24 cellular contexts compared by ENCODE assay signal in the genomic region with DNA sequence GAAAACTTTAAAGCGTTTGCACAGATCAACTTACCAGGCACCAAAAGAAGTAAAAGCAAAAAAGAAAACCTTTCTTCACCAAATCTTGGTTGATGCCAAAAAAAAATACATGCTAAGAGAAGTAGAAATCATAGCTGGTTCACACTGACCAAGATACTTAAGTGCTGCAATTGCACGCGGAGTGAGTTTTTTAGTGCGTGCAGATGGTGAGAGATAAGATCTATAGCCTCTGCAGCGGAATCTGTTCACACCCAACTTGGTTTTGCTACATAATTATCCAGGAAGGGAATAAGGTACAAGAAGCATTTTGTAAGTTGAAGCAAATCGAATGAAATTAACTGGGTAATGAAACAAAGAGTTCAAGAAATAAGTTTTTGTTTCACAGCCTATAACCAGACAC. TPM values are rescaled to one million over a fixed set of nuclear protein-coding genes. Genes with fewer than 3 reads are reported as not detected.
DNase-seq lines count a peak whose midpoint lies in the region; ATAC-seq and TF ChIP-seq lines count a peak whose summit lies in the region.
"Had no signal": no experiment of that assay in that cellular context is flagged by ENCODE, and none has a peak within 500 bp of the region (broad histone marks: within the 10 kb centered on the region; RNA-seq: fewer than 3 reads in every experiment).

No MANE protein-coding gene starts in this region.

- no peaks in the 10 kb centered on the region for H3K36me3 Mint-ChIP-seq in activated naive CD8-positive, alpha-beta T cell treated with anti-CD3 and anti-CD28 coated beads, Interleukin-2, amount 10 ng/mL, durations not matched to agents 7 days and 5 days
- no peaks in the 10 kb centered on the region for H3K36me3 Mint-ChIP-seq in activated naive CD8-positive, alpha-beta T cell treated with anti-CD3 and anti-CD28 coated beads, Interleukin-2, amount 50 U/mL, for 24 hours (ENCODE audit: low read depth)
- peaks cover 4% of the 10 kb centered on the region for H3K36me3 Mint-ChIP-seq in T-helper 2 cell treated with Interferon-gamma antibody and Interleukin-4, amounts not matched to agents 5 μg/mL and 100 μg/mL, for 36 hours (ENCODE audit: low read depth)
- H3K36me3 Mint-ChIP-seq: mesothelial cell of epicardium had no signal

- no peak for DNase-seq in activated naive CD8-positive, alpha-beta T cell treated with anti-CD3 and anti-CD28 coated beads, Interleukin-2, amount 10 ng/mL, durations not matched to agents 7 days and 5 days
- DNase-seq in activated naive CD8-positive, alpha-beta T cell treated with anti-CD3 and anti-CD28 coated beads, Interleukin-2, amount 50 U/mL, for 24 hours, result no peak
- DNase-seq in KBM-7, result peak; percentile 47
- DNase-seq in T-helper 2 cell treated with Interferon-gamma antibody and Interleukin-4, amounts not matched to agents 5 μg/mL and 100 μg/mL, for 36 hours (ENCODE audit: low spot score), result peak; percentile 11
- DNase-seq in thoracic aorta (ENCODE audit: low spot score), result no peak
- DNase-seq in NCI-H1694 (lab: John Stamatoyannopoulos, UW), result no peak
- DNase-seq in hippocampal formation (lab: John Stamatoyannopoulos, UW), result no peak
- DNase-seq: activated CD4-positive, alpha-beta T cell treated with anti-CD3 and anti-CD28 coated beads for 48 hours; activated T-cell treated with anti-CD3 and anti-CD28 coated beads, Interleukin-2, amount 50 U/mL, for 48 hours; Caco-2; cortex of kidney; foreskin melanocyte; left cardiac atrium; NCI-H1417; NCI-H748 treated with DMSO at 0.1 percent for 48 hours; SK-N-SH; stimulated activated naive CD8-positive, alpha-beta T cell treated with anti-CD3 and anti-CD28 coated beads, Interleukin-15, amount 100 ng/mL, for 72 hours had no signal

- H3K27me3 ChIP-seq in thoracic aorta (replicated peaks; ENCODE audit: insufficient read depth), result no peaks in the 10 kb centered on the region
- H3K27me3 ChIP-seq: breast epithelium had no signal

- no peaks in the 10 kb centered on the region for H3K4me1 ChIP-seq in thoracic aorta (ENCODE audit: control insufficient read depth in 1 of 2, low read depth in 2 of 2)
- H3K4me1 ChIP-seq: breast epithelium, Caco-2, prostate gland had no signal

- no peaks in the 10 kb centered on the region for H3K36me3 ChIP-seq in thoracic aorta
- H3K36me3 ChIP-seq: breast epithelium had no signal

- H3K4me1 Mint-ChIP-seq in activated naive CD8-positive, alpha-beta T cell treated with anti-CD3 and anti-CD28 coated beads, Interleukin-2, amount 10 ng/mL, durations not matched to agents 7 days and 5 days, result peaks cover 16% of the 10 kb centered on the region
- H3K4me1 Mint-ChIP-seq in activated naive CD8-positive, alpha-beta T cell treated with anti-CD3 and anti-CD28 coated beads, Interleukin-2, amount 50 U/mL, for 24 hours, result peaks cover 19% of the 10 kb centered on the region
- peaks cover 46% of the 10 kb centered on the region for H3K4me1 Mint-ChIP-seq in T-helper 2 cell treated with Interferon-gamma antibody and Interleukin-4, amounts not matched to agents 5 μg/mL and 100 μg/mL, for 36 hours (ENCODE audit: low read depth)
- H3K4me1 Mint-ChIP-seq: mesothelial cell of epicardium had no signal

- POLR2A ChIA-PET in activated naive CD8-positive, alpha-beta T cell treated with anti-CD3 and anti-CD28 coated beads, Interleukin-2, amount 10 ng/mL, durations not matched to agents 7 days and 5 days (lab: Charles Lee), result no interaction called here

- no peaks in the 10 kb centered on the region for H3K9me3 Mint-ChIP-seq in activated naive CD8-positive, alpha-beta T cell treated with anti-CD3 and anti-CD28 coated beads, Interleukin-2, amount 10 ng/mL, durations not matched to agents 7 days and 5 days
- no peaks in the 10 kb centered on the region for H3K9me3 Mint-ChIP-seq in activated naive CD8-positive, alpha-beta T cell treated with anti-CD3 and anti-CD28 coated beads, Interleukin-2, amount 50 U/mL, for 24 hours
- H3K9me3 Mint-ChIP-seq in T-helper 2 cell treated with Interferon-gamma antibody and Interleukin-4, amounts not matched to agents 5 μg/mL and 100 μg/mL, for 36 hours, result no peaks in the 10 kb centered on the region
- H3K9me3 Mint-ChIP-seq: mesothelial cell of epicardium; stimulated activated naive CD8-positive, alpha-beta T cell treated with anti-CD3 and anti-CD28 coated beads, Interleukin-15, amount 100 ng/mL, for 72 hours had no signal

- H3K9me3 ChIP-seq in thoracic aorta, result no peaks in the 10 kb centered on the region
- H3K9me3 ChIP-seq: breast epithelium, Caco-2, prostate gland, SK-N-SH had no signal

- no peak overlapping the region for H3K27ac ChIP-seq in thoracic aorta
- H3K27ac ChIP-seq: breast epithelium, epithelial cell of prostate, prostate gland, skin epidermis had no signal

- ATAC-seq in activated naive CD8-positive, alpha-beta T cell treated with anti-CD3 and anti-CD28 coated beads, Interleukin-2, amount 10 ng/mL, durations not matched to agents 7 days and 5 days (ENCODE audit: low read depth), result no peak
- ATAC-seq in activated naive CD8-positive, alpha-beta T cell treated with anti-CD3 and anti-CD28 coated beads, Interleukin-2, amount 50 U/mL, for 24 hours, result no peak
- ATAC-seq in thoracic aorta (ENCODE audit: insufficient number of reproducible peaks, low FRiP score, low read depth) (no peak), GM18868 (IDR thresholded peaks at IDR 0.05; ENCODE audit: unreplicated experiment) (no peak)
- ATAC-seq: left cardiac atrium; stimulated activated naive CD8-positive, alpha-beta T cell treated with anti-CD3 and anti-CD28 coated beads, Interleukin-15, amount 100 ng/mL, for 72 hours had no signal

- in situ Hi-C loops in KBM-7 (cut with MboI; ENCODE audit: low pct_unique_long_range_greater_than_20kb, low sequenced_read_pairs), result no loop called here

- H3K27me3 Mint-ChIP-seq in activated naive CD8-positive, alpha-beta T cell treated with anti-CD3 and anti-CD28 coated beads, Interleukin-2, amount 10 ng/mL, durations not matched to agents 7 days and 5 days, result peaks cover 51% of the 10 kb centered on the region
- H3K27me3 Mint-ChIP-seq in activated naive CD8-positive, alpha-beta T cell treated with anti-CD3 and anti-CD28 coated beads, Interleukin-2, amount 50 U/mL, for 24 hours, result peaks cover 12% of the 10 kb centered on the region
- peaks cover 41% of the 10 kb centered on the region for H3K27me3 Mint-ChIP-seq in T-helper 2 cell treated with Interferon-gamma antibody and Interleukin-4, amounts not matched to agents 5 μg/mL and 100 μg/mL, for 36 hours (ENCODE audit: low read depth)

- peak overlapping the region; percentile 9 for H3K4me3 Mint-ChIP-seq in activated naive CD8-positive, alpha-beta T cell treated with anti-CD3 and anti-CD28 coated beads, Interleukin-2, amount 10 ng/mL, durations not matched to agents 7 days and 5 days
- H3K4me3 Mint-ChIP-seq in activated naive CD8-positive, alpha-beta T cell treated with anti-CD3 and anti-CD28 coated beads, Interleukin-2, amount 50 U/mL, for 24 hours, result no peak overlapping the region
- peak overlapping the region; percentile 77 for H3K4me3 Mint-ChIP-seq in T-helper 2 cell treated with Interferon-gamma antibody and Interleukin-4, amounts not matched to agents 5 μg/mL and 100 μg/mL, for 36 hours
- H3K4me3 Mint-ChIP-seq: mesothelial cell of epicardium; stimulated activated naive CD8-positive, alpha-beta T cell treated with anti-CD3 and anti-CD28 coated beads, Interleukin-15, amount 100 ng/mL, for 72 hours had no signal

- no peak for TF ChIP-seq CTCF in thoracic aorta (IDR thresholded peaks at IDR 0.05)

- H3K4me3 ChIP-seq in thoracic aorta, result peak overlapping the region; percentile 10
- H3K4me3 ChIP-seq: breast epithelium, prostate gland, skin epidermis had no signal

- H3K27ac Mint-ChIP-seq in activated naive CD8-positive, alpha-beta T cell treated with anti-CD3 and anti-CD28 coated beads, Interleukin-2, amount 10 ng/mL, durations not matched to agents 7 days and 5 days, result no peak overlapping the region
- no peak overlapping the region for H3K27ac Mint-ChIP-seq in activated naive CD8-positive, alpha-beta T cell treated with anti-CD3 and anti-CD28 coated beads, Interleukin-2, amount 50 U/mL, for 24 hours
- H3K27ac Mint-ChIP-seq in T-helper 2 cell treated with Interferon-gamma antibody and Interleukin-4, amounts not matched to agents 5 μg/mL and 100 μg/mL, for 36 hours, result peak overlapping the region; percentile 85
- H3K27ac Mint-ChIP-seq: mesothelial cell of epicardium; stimulated activated naive CD8-positive, alpha-beta T cell treated with anti-CD3 and anti-CD28 coated beads, Interleukin-15, amount 100 ng/mL, for 72 hours had no signal

RNA-seq across cellular contexts. Expression of a gene that starts 36.4 kb away (rescaled TPM):
- total RNA-seq in activated naive CD8-positive, alpha-beta T cell treated with anti-CD3 and anti-CD28 coated beads, Interleukin-2, amount 10 ng/mL, durations not matched to agents 7 days and 5 days, result 10 to 100 TPM in 1 of 2 experiments, 1 to 10 TPM in 1; 8.9 to 10.3 TPM
- 1 to 10 TPM in 1 of 2 donors, under 1 TPM in 1; 0.81 to 4.7 TPM for total RNA-seq in thoracic aorta
- total RNA-seq: Caco-2, HT-29, mesothelial cell of epicardium had no signal

Comparison
In these comparisons a context has a peak if more than half of its experiments do, and no peak if none do; other contexts are left out.
1. DNase-seq: peak in KBM-7 (single experiment) and T-helper 2 cell treated with Interferon-gamma antibody and Interleukin-4, amounts not matched to agents 5 μg/mL and 100 μg/mL, for 36 hours (single experiment); none in activated naive CD8-positive, alpha-beta T cell treated with anti-CD3 and anti-CD28 coated beads, Interleukin-2, amount 10 ng/mL, durations not matched to agents 7 days and 5 days (single experiment), activated naive CD8-positive, alpha-beta T cell treated with anti-CD3 and anti-CD28 coated beads, Interleukin-2, amount 50 U/mL, for 24 hours (single experiment), thoracic aorta (single experiment), NCI-H1694 (single experiment) and hippocampal formation (0 of 2).